Comparison of ENCODE assay signal across 1 cellular context in the genomic region with DNA sequence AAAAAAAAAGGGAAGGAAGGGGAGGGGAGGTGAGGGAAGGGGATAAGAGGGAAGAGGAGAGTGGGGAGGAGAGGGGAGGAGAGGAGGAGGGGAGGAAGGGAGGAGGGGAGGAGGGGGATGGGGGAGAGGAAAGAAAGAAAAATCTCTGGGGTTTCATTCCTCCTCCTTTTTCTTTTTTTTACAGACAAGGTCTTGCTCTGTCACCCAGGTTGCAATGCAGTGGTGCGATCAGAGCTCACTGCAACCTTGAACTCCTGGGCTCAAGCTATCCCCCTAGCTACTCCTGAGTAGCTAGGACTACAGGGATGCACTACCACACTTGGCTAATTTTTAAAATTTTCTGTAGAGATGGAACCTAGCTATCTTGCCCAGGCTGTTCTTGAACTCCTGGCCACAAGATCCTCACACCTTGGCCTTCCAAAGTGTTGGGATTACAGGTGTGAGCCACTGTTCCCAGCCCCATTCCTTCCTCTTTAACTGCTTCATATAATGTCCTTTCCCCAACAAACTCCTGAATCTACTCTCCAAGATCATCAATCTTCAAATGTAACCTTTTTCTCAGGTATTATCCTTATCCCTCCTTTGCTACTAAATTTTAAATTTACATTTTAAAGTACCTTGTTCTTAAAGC.
TF ChIP-seq lines count a peak whose summit lies in the region.

No MANE protein-coding gene starts in this region.

TF ChIP-seq in SK-N-SH, 30 proteins besides CTCF, POLR2A, EP300 and RAD21:
- TF ChIP-seq, protein P1, sequence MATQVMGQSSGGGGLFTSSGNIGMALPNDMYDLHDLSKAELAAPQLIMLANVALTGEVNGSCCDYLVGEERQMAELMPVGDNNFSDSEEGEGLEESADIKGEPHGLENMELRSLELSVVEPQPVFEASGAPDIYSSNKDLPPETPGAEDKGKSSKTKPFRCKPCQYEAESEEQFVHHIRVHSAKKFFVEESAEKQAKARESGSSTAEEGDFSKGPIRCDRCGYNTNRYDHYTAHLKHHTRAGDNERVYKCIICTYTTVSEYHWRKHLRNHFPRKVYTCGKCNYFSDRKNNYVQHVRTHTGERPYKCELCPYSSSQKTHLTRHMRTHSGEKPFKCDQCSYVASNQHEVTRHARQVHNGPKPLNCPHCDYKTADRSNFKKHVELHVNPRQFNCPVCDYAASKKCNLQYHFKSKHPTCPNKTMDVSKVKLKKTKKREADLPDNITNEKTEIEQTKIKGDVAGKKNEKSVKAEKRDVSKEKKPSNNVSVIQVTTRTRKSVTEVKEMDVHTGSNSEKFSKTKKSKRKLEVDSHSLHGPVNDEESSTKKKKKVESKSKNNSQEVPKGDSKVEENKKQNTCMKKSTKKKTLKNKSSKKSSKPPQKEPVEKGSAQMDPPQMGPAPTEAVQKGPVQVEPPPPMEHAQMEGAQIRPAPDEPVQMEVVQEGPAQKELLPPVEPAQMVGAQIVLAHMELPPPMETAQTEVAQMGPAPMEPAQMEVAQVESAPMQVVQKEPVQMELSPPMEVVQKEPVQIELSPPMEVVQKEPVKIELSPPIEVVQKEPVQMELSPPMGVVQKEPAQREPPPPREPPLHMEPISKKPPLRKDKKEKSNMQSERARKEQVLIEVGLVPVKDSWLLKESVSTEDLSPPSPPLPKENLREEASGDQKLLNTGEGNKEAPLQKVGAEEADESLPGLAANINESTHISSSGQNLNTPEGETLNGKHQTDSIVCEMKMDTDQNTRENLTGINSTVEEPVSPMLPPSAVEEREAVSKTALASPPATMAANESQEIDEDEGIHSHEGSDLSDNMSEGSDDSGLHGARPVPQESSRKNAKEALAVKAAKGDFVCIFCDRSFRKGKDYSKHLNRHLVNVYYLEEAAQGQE (IDR thresholded peaks at IDR 0.05; ENCODE audit: low read depth, low read length) = no peak
